ENCODE assay signal across 8 cellular contexts in the genomic region with DNA sequence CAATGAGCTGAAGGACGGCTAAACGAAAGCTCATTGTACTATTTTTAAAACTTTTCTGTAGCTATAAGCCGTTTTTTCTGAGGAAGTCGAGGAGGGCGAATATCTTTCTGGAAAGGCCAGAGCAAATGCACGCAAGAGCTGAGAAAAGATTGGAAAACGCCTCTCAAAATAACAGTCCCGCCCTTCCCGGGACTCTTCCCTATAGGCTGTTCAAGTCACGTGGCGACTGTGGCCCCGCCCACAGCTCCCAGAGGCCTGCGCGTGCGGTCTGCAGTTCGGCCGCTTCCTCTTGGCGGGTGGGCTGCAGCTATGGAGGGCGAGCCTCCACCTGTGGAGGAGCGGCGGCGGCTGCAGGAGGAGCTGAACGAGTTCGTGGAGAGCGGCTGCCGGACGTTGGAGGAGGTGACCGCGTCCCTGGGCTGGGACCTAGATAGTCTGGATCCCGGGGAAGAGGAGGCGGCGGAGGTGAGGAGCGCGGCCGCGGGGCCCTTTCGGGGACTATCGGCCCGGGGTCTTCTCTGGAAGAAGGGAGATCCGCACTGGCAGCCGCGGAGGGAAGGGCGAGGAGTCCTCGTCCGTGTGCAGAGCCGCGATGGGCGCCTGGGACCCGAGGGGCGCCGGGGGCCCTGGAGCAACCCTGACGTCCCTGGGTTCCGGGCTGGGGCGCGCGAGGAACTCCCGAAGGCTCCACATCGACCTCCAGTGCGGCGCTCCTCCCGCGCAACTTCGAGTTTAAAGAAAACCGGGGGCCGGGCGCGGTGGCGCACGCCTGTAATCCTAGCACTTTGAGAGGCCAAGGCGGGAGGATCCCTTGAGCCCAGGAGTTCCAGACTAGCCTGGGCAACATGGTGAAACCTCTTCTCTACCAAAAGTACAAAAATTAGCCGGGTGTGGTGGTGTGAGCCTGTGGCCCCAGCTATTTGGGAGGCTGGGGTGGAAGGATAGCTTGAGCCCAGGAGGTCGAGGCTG. TPM values are rescaled to one million over a fixed set of nuclear protein-coding genes. Genes with fewer than 3 reads are reported as not detected.
DNase-seq lines count a peak whose midpoint lies in the region; ATAC-seq and FAIRE-seq lines count a peak whose summit lies in the region.

A gene with protein sequence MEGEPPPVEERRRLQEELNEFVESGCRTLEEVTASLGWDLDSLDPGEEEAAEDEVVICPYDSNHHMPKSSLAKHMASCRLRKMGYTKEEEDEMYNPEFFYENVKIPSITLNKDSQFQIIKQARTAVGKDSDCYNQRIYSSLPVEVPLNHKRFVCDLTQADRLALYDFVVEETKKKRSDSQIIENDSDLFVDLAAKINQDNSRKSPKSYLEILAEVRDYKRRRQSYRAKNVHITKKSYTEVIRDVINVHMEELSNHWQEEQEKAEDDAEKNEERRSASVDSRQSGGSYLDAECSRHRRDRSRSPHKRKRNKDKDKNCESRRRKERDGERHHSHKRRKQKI (plus strand): TSS at position 250 of the 969 bp plus-strand sequence. CDS start 60 bp downstream, at position 310.

- H3K27ac ChIP-seq in layer of hippocampus (ENCODE audit: low read depth, low read length): peak within 1 kb of the TSS; percentile 36

- POLR2A ChIA-PET in activated CD4-positive, alpha-beta T cell treated with anti-CD3 and anti-CD28 coated beads for 36 hours (lab: Charles Lee): interaction anchor here (1.0 to 1.1 kb wide), 2 partner anchors 10 to 200 kb away, joined by 3 to 4 read pairs; a partner anchor contains a TSS

- no peaks in the 10 kb centered on the region for H3K27me3 Mint-ChIP-seq in activated CD4-positive, alpha-beta T cell treated with anti-CD3 and anti-CD28 coated beads for 36 hours

- H3K4me1 Mint-ChIP-seq in activated CD4-positive, alpha-beta T cell treated with anti-CD3 and anti-CD28 coated beads for 36 hours: peaks cover 39% of the 10 kb centered on the region

- no peaks in the 10 kb centered on the region for H3K27me3 ChIP-seq in layer of hippocampus (ENCODE audit: control insufficient read depth, insufficient read depth, low read length)

- CTCF ChIA-PET in activated CD4-positive, alpha-beta T cell treated with anti-CD3 and anti-CD28 coated beads for 36 hours (lab: Charles Lee): interaction anchor here (0.6 to 1.7 kb wide), 9 partner anchors 11 to 449 kb away, joined by 3 to 7 read pairs (median 3); no protein-coding TSS in a partner anchor

- ATAC-seq in HG03442 (IDR thresholded peaks at IDR 0.05; ENCODE audit: unreplicated experiment): peak; percentile 99
- ATAC-seq in activated CD4-positive, alpha-beta T cell treated with anti-CD3 and anti-CD28 coated beads for 36 hours: peak; percentile 100

- intact Hi-C loops in activated CD4-positive, alpha-beta T cell treated with anti-CD3 and anti-CD28 coated beads for 36 hours (cut with DNase I, micrococcal nuclease): loop anchor here (1.0 to 10.0 kb wide), 11 partner anchors 14 to 933 kb away; a partner anchor contains a TSS

- peaks cover 16% of the 10 kb centered on the region for H3K36me3 Mint-ChIP-seq in activated CD4-positive, alpha-beta T cell treated with anti-CD3 and anti-CD28 coated beads for 36 hours (ENCODE audit: low read depth)

- H3K4me3 Mint-ChIP-seq in activated CD4-positive, alpha-beta T cell treated with anti-CD3 and anti-CD28 coated beads for 36 hours: peak within 1 kb of the TSS; percentile 96

- FAIRE-seq in colon (lab: Jason Lieb, UNC): peak; percentile 33

- DNase-seq in Ammon's horn (ENCODE audit: low spot score): peak; percentile 95
- peak; percentile 80 for DNase-seq in GM19238 (ENCODE audit: insufficient read length, low spot score)
- peak; percentile 81 to 94 for DNase-seq in NCI-H524 (lab: John Stamatoyannopoulos, UW)
- DNase-seq in activated CD4-positive, alpha-beta T cell treated with anti-CD3 and anti-CD28 coated beads for 36 hours: peak; percentile 94
- DNase-seq in stimulated activated CD4-positive, alpha-beta T cell treated with anti-CD3 and anti-CD28 coated beads, Interleukin-1b, Interleukin-23, amount 100 ng/mL, for 4 hours (ENCODE audit: low read depth in 2 of 2): peak; percentile 83 to 88

- H3K27ac Mint-ChIP-seq in activated CD4-positive, alpha-beta T cell treated with anti-CD3 and anti-CD28 coated beads for 36 hours: peak within 1 kb of the TSS; percentile 93

- no peaks in the 10 kb centered on the region for H3K9me3 Mint-ChIP-seq in activated CD4-positive, alpha-beta T cell treated with anti-CD3 and anti-CD28 coated beads for 36 hours (ENCODE audit: low read depth)

RNA-seq across cellular contexts. Expression of the gene that starts here (rescaled TPM):
- total RNA-seq in activated CD4-positive, alpha-beta T cell treated with anti-CD3 and anti-CD28 coated beads for 36 hours: 10 to 100 TPM; 19.4 to 20.9 TPM

Comparison
In these comparisons a context has a peak if more than half of its experiments do, and no peak if none do; other contexts are left out.
1. Peak in every context shown above with its lines: DNase-seq, ATAC-seq and H3K27ac ChIP-seq.